ENCODE assay signal across 1 cellular context in genomic region chr2:75679556-75679955, GRCh38.
A peak's percentile ranks its signal among the peaks of the same experiment; 100 is the strongest.
TF ChIP-seq lines count a peak whose summit lies in the region.

No MANE protein-coding gene starts in this region.

TF ChIP-seq in GM12878, 131 proteins besides CTCF, POLR2A, EP300 and RAD21:
- TF ChIP-seq ZNF24 (IDR thresholded peaks at IDR 0.05) (peak; percentile 97), ZBTB4 (CRISPR knock-in tag; IDR thresholded peaks at IDR 0.05) (no peak)
